ENCODE assay signal across 1 cellular context in the genomic region with DNA sequence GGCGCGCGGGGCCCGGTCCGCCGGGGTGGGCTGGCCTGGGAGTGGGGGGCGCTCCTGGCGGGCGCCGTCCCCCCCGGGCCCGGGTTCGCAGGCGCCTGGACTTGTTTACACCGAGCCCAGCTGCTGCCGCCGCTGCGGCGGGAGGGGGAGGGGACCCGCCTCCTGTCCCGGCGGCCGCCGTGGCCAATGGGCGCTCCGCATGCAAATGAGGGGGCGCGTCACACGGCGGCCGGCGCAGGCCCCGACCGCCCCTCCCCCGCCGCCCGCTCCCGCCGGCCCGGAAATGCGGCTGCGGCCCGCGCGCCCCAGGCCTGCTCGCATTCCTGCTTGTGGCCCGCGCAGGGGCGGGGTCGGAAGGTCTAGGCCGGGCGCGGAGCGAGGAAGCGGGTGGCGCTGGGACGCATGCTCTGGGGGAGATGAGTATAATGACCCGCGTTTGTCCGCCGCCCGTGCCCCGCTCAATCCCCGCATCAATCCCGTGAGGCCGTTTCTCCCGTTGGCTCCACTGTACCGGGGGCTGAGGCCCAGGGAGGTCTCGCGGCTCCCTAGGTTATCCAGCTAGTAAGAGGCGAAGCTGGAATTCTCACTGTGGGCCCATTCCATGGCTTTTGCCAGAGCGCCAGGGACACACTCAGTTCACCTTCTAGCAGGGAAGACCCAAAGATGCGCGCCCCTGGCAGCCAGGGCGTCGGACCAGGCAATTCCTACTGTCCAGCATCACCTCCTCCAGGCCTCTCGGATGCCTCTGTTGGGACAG.
TF ChIP-seq lines count a peak whose summit lies in the region.

A gene with protein sequence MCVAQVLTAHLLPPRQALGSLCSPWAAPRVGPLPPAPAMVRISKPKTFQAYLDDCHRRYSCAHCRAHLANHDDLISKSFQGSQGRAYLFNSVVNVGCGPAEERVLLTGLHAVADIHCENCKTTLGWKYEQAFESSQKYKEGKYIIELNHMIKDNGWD (minus strand): TSS at position 109 of the 757 bp plus-strand sequence. CDS start 731 bp downstream, outside the sequence.

TF ChIP-seq in WTC11, 78 proteins besides CTCF, POLR2A, EP300 and RAD21 (continued from another document):
- TF ChIP-seq, protein P1, sequence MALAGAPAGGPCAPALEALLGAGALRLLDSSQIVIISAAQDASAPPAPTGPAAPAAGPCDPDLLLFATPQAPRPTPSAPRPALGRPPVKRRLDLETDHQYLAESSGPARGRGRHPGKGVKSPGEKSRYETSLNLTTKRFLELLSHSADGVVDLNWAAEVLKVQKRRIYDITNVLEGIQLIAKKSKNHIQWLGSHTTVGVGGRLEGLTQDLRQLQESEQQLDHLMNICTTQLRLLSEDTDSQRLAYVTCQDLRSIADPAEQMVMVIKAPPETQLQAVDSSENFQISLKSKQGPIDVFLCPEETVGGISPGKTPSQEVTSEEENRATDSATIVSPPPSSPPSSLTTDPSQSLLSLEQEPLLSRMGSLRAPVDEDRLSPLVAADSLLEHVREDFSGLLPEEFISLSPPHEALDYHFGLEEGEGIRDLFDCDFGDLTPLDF (CRISPR knock-in tag; IDR thresholded peaks at IDR 0.05): no peak
- TF ChIP-seq, protein P2, sequence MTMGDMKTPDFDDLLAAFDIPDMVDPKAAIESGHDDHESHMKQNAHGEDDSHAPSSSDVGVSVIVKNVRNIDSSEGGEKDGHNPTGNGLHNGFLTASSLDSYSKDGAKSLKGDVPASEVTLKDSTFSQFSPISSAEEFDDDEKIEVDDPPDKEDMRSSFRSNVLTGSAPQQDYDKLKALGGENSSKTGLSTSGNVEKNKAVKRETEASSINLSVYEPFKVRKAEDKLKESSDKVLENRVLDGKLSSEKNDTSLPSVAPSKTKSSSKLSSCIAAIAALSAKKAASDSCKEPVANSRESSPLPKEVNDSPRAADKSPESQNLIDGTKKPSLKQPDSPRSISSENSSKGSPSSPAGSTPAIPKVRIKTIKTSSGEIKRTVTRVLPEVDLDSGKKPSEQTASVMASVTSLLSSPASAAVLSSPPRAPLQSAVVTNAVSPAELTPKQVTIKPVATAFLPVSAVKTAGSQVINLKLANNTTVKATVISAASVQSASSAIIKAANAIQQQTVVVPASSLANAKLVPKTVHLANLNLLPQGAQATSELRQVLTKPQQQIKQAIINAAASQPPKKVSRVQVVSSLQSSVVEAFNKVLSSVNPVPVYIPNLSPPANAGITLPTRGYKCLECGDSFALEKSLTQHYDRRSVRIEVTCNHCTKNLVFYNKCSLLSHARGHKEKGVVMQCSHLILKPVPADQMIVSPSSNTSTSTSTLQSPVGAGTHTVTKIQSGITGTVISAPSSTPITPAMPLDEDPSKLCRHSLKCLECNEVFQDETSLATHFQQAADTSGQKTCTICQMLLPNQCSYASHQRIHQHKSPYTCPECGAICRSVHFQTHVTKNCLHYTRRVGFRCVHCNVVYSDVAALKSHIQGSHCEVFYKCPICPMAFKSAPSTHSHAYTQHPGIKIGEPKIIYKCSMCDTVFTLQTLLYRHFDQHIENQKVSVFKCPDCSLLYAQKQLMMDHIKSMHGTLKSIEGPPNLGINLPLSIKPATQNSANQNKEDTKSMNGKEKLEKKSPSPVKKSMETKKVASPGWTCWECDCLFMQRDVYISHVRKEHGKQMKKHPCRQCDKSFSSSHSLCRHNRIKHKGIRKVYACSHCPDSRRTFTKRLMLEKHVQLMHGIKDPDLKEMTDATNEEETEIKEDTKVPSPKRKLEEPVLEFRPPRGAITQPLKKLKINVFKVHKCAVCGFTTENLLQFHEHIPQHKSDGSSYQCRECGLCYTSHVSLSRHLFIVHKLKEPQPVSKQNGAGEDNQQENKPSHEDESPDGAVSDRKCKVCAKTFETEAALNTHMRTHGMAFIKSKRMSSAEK (CRISPR knock-in tag; IDR thresholded peaks at IDR 0.05; ENCODE audit: borderline replicate concordance): no peak
- TF ChIP-seq FOXK1 (CRISPR knock-in tag; IDR thresholded peaks at IDR 0.05): peak; percentile 91
- TF ChIP-seq KAT7 (CRISPR knock-in tag; IDR thresholded peaks at IDR 0.05; ENCODE audit: borderline replicate concordance): no peak
- TF ChIP-seq, protein P3, sequence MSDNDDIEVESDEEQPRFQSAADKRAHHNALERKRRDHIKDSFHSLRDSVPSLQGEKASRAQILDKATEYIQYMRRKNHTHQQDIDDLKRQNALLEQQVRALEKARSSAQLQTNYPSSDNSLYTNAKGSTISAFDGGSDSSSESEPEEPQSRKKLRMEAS (CRISPR knock-in tag; IDR thresholded peaks at IDR 0.05): peak; percentile 71
- TF ChIP-seq, protein P4, sequence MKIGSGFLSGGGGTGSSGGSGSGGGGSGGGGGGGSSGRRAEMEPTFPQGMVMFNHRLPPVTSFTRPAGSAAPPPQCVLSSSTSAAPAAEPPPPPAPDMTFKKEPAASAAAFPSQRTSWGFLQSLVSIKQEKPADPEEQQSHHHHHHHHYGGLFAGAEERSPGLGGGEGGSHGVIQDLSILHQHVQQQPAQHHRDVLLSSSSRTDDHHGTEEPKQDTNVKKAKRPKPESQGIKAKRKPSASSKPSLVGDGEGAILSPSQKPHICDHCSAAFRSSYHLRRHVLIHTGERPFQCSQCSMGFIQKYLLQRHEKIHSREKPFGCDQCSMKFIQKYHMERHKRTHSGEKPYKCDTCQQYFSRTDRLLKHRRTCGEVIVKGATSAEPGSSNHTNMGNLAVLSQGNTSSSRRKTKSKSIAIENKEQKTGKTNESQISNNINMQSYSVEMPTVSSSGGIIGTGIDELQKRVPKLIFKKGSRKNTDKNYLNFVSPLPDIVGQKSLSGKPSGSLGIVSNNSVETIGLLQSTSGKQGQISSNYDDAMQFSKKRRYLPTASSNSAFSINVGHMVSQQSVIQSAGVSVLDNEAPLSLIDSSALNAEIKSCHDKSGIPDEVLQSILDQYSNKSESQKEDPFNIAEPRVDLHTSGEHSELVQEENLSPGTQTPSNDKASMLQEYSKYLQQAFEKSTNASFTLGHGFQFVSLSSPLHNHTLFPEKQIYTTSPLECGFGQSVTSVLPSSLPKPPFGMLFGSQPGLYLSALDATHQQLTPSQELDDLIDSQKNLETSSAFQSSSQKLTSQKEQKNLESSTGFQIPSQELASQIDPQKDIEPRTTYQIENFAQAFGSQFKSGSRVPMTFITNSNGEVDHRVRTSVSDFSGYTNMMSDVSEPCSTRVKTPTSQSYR (CRISPR knock-in tag; IDR thresholded peaks at IDR 0.05): 0 out of 2 replicates have a peak, but pooled peaks have one; percentile 40
